ENCODE assay signal across 22 cellular contexts in the genomic region with DNA sequence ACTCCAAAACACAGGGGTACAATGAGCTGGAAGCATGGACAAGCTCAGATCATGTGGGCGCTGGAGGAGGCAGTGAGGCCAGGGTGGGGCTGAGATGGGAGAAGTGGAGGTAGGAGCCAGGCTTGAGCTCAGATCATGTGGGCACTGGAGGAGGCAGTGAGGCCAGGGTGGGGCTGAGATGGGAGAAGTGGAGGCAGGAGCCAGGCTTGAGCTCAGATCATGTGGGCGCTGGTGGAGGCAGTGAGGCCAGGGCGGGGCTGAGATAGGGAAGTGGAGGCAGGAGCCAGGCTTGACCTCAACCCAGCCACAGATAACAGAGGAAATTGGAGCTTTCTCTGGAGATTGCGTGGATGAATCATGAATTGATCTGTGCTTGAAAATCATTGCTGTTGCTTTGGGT.
"Had no signal": no experiment of that assay in that cellular context is flagged by ENCODE, and none has a peak within 500 bp of the region (broad histone marks: within the 10 kb centered on the region; RNA-seq: fewer than 3 reads in every experiment).

No MANE protein-coding gene starts in this region.

- DNase-seq: cortex of kidney; effector memory CD8-positive, alpha-beta T cell; erythroblast; head of caudate nucleus; mucosa of descending colon; naive B cell; small intestine; stimulated activated CD4-positive, alpha-beta T cell treated with anti-CD3 and anti-CD28 coated beads, Interleukin-15, amount 100 ng/mL, for 24 hours; stimulated activated CD4-positive, alpha-beta T cell treated with anti-CD3 and anti-CD28 coated beads, Interleukin-2, amount 100 ng/mL, for 48 hours; stimulated activated naive B cell treated with anti-CD40 and anti-IgM and Interleukin-4, amounts not matched to agents 10 μg/mL and 1 μg/mL and 100 μg/mL, for 72 hours; uterus had no signal

- ATAC-seq: effector memory CD8-positive, alpha-beta T cell; mucosa of descending colon; natural killer cell treated with Interleukin-12 subunit alpha and Interleukin-12 subunit beta and Interleukin-15 and Interleukin-18, amount 100 ng/mL, for 72 hours had no signal

- H3K27me3 ChIP-seq: right lobe of liver, upper lobe of left lung, uterus had no signal

- H3K4me1 ChIP-seq: parathyroid adenoma, right lobe of liver, tibial nerve, upper lobe of left lung, uterus had no signal

- H3K27ac ChIP-seq: neutrophil, parathyroid adenoma, right lobe of liver, thoracic aorta, tibial nerve, upper lobe of left lung, uterus had no signal

- H3K9me3 ChIP-seq: mucosa of descending colon, neutrophil, right lobe of liver, thoracic aorta, tibial nerve, upper lobe of left lung, uterus had no signal

- H3K79me2 ChIP-seq: parathyroid adenoma had no signal

- H3K36me3 ChIP-seq: neutrophil, right lobe of liver, thoracic aorta, tibial nerve, upper lobe of left lung, uterus had no signal

- H3K9ac ChIP-seq: parathyroid adenoma had no signal

- H3K4me3 ChIP-seq: lung, mucosa of descending colon, right lobe of liver, thoracic aorta, tibial nerve, upper lobe of left lung, uterus had no signal

- FAIRE-seq: endometrium, frontal cortex, keratinocyte, small intestine had no signal
